Comparison of ENCODE assay signal across 8 cellular contexts in the genomic region with DNA sequence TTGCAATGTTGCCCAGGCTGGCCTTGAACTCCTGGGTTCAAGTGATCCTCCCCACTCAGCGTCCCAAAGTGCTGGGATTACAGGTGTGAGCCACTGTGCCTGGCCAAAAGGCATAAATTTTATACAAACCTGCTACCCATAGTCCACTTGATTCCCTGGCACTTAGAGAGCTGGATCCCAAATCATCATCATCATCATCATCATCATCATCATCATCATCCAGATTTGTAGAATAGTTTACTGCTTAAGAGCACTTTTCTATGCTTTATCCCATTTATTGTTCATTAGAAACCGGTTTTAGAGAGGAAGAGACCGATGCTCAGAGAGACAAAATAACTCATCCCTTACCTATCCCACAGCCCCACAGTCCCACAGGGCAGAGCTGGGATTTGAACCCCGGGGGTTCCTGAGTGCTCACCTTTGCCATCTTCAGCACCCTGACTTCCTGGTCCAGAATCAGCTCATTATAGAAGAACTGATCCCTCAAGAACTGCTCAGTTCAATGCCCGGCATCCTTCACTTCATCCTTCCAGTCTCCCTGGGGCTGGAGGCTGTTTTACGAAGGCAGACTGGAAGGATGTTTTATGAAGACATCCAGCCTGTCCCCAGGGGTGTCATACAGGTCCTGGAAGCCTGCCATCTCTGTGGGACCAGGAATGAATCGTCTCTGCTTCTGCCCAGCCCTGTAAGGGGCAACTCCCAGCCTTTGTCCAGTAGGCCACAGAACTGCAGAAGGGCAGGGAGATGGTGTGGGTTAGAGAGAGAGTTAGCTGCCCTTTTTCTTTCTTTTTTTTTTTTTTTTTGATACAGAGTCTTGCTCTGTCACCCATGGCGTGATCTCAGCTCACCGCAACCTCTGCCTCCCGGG. TPM values are rescaled to one million over a fixed set of nuclear protein-coding genes. Genes with fewer than 3 reads are reported as not detected.
DNase-seq lines count a peak whose midpoint lies in the region; ATAC-seq, FAIRE-seq and TF ChIP-seq lines count a peak whose summit lies in the region.

No MANE protein-coding gene starts in this region.

- no peak overlapping the region for H4K5ac ChIP-seq in H1 (ENCODE audit: insufficient read length, low read depth, low read length)

- no peak for FAIRE-seq in H1 (lab: Jason Lieb, UNC)

- peak overlapping the region; percentile 23 for H2BK12ac ChIP-seq in H1 (ENCODE audit: low read depth, low read length)

- no peaks in the 10 kb centered on the region for H3K36me3 Mint-ChIP-seq in activated CD4-positive, alpha-beta T cell treated with anti-CD3 and anti-CD28 coated beads, Interleukin-2, amount 10 ng/mL, durations not matched to agents 7 days and 5 days (ENCODE audit: low read depth)

- H3K27me3 ChIP-seq in H1 (replicated peaks in 1 of 4; ENCODE audit: control insufficient read depth in 3 of 4, extremely low read depth in 1 of 4, insufficient read depth in 3 of 4, low read length in 3 of 4) = no peaks in the 10 kb centered on the region
- no peaks in the 10 kb centered on the region for H3K27me3 ChIP-seq in SK-N-SH (ENCODE audit: insufficient read depth)

- no peak overlapping the region; the same call in 1 of the 2 replicates for H4K8ac ChIP-seq in H1 (ENCODE audit: extremely low read depth, insufficient read depth, low read length)

- POLR2A ChIA-PET in activated CD4-positive, alpha-beta T cell treated with anti-CD3 and anti-CD28 coated beads, Interleukin-2, amount 10 ng/mL, durations not matched to agents 7 days and 5 days (lab: Charles Lee) = interaction anchor here (1.0 kb wide), 1 partner anchor 20 kb away, joined by 4 read pairs; a partner anchor contains a TSS
- POLR2A ChIA-PET in H1 (lab: Charles Lee; ENCODE audit: partially characterized antibody) (interaction anchor here (0.7 kb wide), 1 partner anchor 828 kb away, joined by 3 read pairs; no protein-coding TSS in a partner anchor), SK-N-SH (lab: Yijun Ruan, JAX) (no interaction called here)

- H2BK20ac ChIP-seq in H1 (ENCODE audit: low read length) = no peak overlapping the region

- H3K27ac Mint-ChIP-seq in activated CD4-positive, alpha-beta T cell treated with anti-CD3 and anti-CD28 coated beads, Interleukin-2, amount 10 ng/mL, durations not matched to agents 7 days and 5 days = peak overlapping the region; percentile 99
- H3K27ac Mint-ChIP-seq in stimulated activated naive CD8-positive, alpha-beta T cell treated with anti-CD3 and anti-CD28 coated beads, Interleukin-15, amount 100 ng/mL, for 72 hours = peak overlapping the region; percentile 98

- H3K14ac ChIP-seq in H1 (ENCODE audit: insufficient read length) = no peak overlapping the region

- H3K23me2 ChIP-seq in H1 (ENCODE audit: low read depth, low read length) = no peaks in the 10 kb centered on the region; the same call in 1 of the 2 replicates

- H3K4me3 Mint-ChIP-seq in activated CD4-positive, alpha-beta T cell treated with anti-CD3 and anti-CD28 coated beads, Interleukin-2, amount 10 ng/mL, durations not matched to agents 7 days and 5 days = peak overlapping the region; percentile 78
- H3K4me3 Mint-ChIP-seq in stimulated activated naive CD8-positive, alpha-beta T cell treated with anti-CD3 and anti-CD28 coated beads, Interleukin-15, amount 100 ng/mL, for 72 hours = peak overlapping the region in 1 of 2 donors; percentile 13

- peaks cover 37% of the 10 kb centered on the region for H3K4me1 Mint-ChIP-seq in activated CD4-positive, alpha-beta T cell treated with anti-CD3 and anti-CD28 coated beads, Interleukin-2, amount 10 ng/mL, durations not matched to agents 7 days and 5 days
- peaks cover 13% of the 10 kb centered on the region for H3K4me1 Mint-ChIP-seq in stimulated activated naive CD8-positive, alpha-beta T cell treated with anti-CD3 and anti-CD28 coated beads, Interleukin-15, amount 100 ng/mL, for 72 hours

- DNase-seq in activated CD4-positive, alpha-beta T cell treated with anti-CD3 and anti-CD28 coated beads, Interleukin-2, amount 10 ng/mL, durations not matched to agents 7 days and 5 days = no peak
- no peak for DNase-seq in activated CD4-positive, alpha-beta T cell treated with anti-CD3 and anti-CD28 coated beads, Interleukin-2, amount 50 U/mL, for 1 hour
- DNase-seq in H1 (ENCODE audit: low read depth in 1 of 2, low spot score in 2 of 2) (no peak), SK-N-SH (no peak), germinal center (ENCODE audit: low spot score) (no peak)
- no peak for DNase-seq in stimulated activated naive CD8-positive, alpha-beta T cell treated with anti-CD3 and anti-CD28 coated beads, Interleukin-15, amount 100 ng/mL, for 72 hours
- no peak for DNase-seq in stimulated activated CD4-positive, alpha-beta T cell treated with anti-CD3 and anti-CD28 coated beads, Interleukin-2, amount 100 ng/mL, for 48 hours

- no peaks in the 10 kb centered on the region for H3F3A ChIP-seq in SK-N-SH (replicated peaks; ENCODE audit: insufficient read depth)

- no peak overlapping the region for H3K4me3 ChIP-seq in H1 (ENCODE audit: extremely low read depth in 1 of 4, insufficient read depth in 2 of 4, low read depth in 3 of 4, low read length in 4 of 4)
- no peak overlapping the region for H3K4me3 ChIP-seq in SK-N-SH (ENCODE audit: low read depth in 2 of 2, low read length in 1 of 2)

- no peak for TF ChIP-seq EP300 in H1 (IDR thresholded peaks at IDR 0.05; ENCODE audit: borderline replicate concordance in 1 of 2, low read depth in 2 of 2, low read length in 2 of 2)
- no peak for TF ChIP-seq EP300 in SK-N-SH (IDR thresholded peaks at IDR 0.05; ENCODE audit: borderline replicate concordance in 1 of 2, low read depth in 1 of 2, low read length in 1 of 2)

- H3K9me3 ChIP-seq in H1 (ENCODE audit: insufficient read depth in 2 of 2, low read depth in 1 of 2, low read length in 1 of 2) = no peaks in the 10 kb centered on the region
- no peaks in the 10 kb centered on the region for H3K9me3 ChIP-seq in SK-N-SH

- no peaks in the 10 kb centered on the region for H3K9me3 Mint-ChIP-seq in activated CD4-positive, alpha-beta T cell treated with anti-CD3 and anti-CD28 coated beads, Interleukin-2, amount 10 ng/mL, durations not matched to agents 7 days and 5 days
- no peaks in the 10 kb centered on the region for H3K9me3 Mint-ChIP-seq in stimulated activated naive CD8-positive, alpha-beta T cell treated with anti-CD3 and anti-CD28 coated beads, Interleukin-15, amount 100 ng/mL, for 72 hours

- H3K9ac ChIP-seq in H1 (replicated peaks in 1 of 4; ENCODE audit: extremely low read depth in 1 of 4, low read depth in 3 of 4, low read length in 3 of 4) (no peak overlapping the region), SK-N-SH (no peak overlapping the region)

- H3K56ac ChIP-seq in H1 (replicated peaks; ENCODE audit: insufficient read length, low read depth, low read length) = no peak overlapping the region

- CTCF ChIA-PET in activated CD4-positive, alpha-beta T cell treated with anti-CD3 and anti-CD28 coated beads, Interleukin-2, amount 10 ng/mL, durations not matched to agents 7 days and 5 days (lab: Charles Lee) = interaction anchor here (0.7 to 2.5 kb wide), 27 partner anchors 8 to 384 kb away, joined by 3 to 17 read pairs (median 4); a partner anchor contains a TSS
- CTCF ChIA-PET in H1 (lab: Charles Lee; ENCODE audit: partially characterized antibody) (interaction anchor here (0.8 to 4.1 kb wide), 33 partner anchors 8 to 296 kb away, joined by 3 to 26 read pairs (median 5); no protein-coding TSS in a partner anchor), SK-N-SH (lab: Yijun Ruan, JAX) (interaction anchor here (0.7 to 6.7 kb wide), 12 partner anchors 8 to 362 kb away, joined by 3 to 59 read pairs (median 3); no protein-coding TSS in a partner anchor)

- H3K36me3 ChIP-seq in H1 (ENCODE audit: control insufficient read depth in 2 of 4, insufficient read depth in 4 of 4, low read length in 3 of 4) = no peaks in the 10 kb centered on the region
- H3K36me3 ChIP-seq in SK-N-SH (replicated peaks in 1 of 2; ENCODE audit: control insufficient read depth in 1 of 2, insufficient read depth in 2 of 2, low read length in 1 of 2) = no peaks in the 10 kb centered on the region

- H3K4me2 ChIP-seq in H1 (ENCODE audit: insufficient read depth in 1 of 2, low read depth in 2 of 2, low read length in 2 of 2) (no peak overlapping the region), SK-N-SH (no peak overlapping the region)

- no peaks in the 10 kb centered on the region for H3K27me3 Mint-ChIP-seq in activated CD4-positive, alpha-beta T cell treated with anti-CD3 and anti-CD28 coated beads, Interleukin-2, amount 10 ng/mL, durations not matched to agents 7 days and 5 days
- H3K27me3 Mint-ChIP-seq in stimulated activated naive CD8-positive, alpha-beta T cell treated with anti-CD3 and anti-CD28 coated beads, Interleukin-15, amount 100 ng/mL, for 72 hours = no peaks in the 10 kb centered on the region

- H3K27ac ChIP-seq in H1 (ENCODE audit: low read depth, low read length) = no peak overlapping the region
- H3K27ac ChIP-seq in SK-N-SH (ENCODE audit: low read depth in 2 of 2, low read length in 1 of 2) = no peak overlapping the region

- peak overlapping the region; percentile 42 for H4K91ac ChIP-seq in H1 (replicated peaks; ENCODE audit: insufficient read length, low read length)

- ATAC-seq in HG03196 (IDR thresholded peaks at IDR 0.05; ENCODE audit: unreplicated experiment) = peak; percentile 22
- ATAC-seq in stimulated activated naive CD8-positive, alpha-beta T cell treated with anti-CD3 and anti-CD28 coated beads, Interleukin-15, amount 100 ng/mL, for 72 hours = no peak

- no peak overlapping the region for H2BK120ac ChIP-seq in H1 (replicated peaks; ENCODE audit: low read depth, low read length)

- H2AFZ ChIP-seq in H1 (ENCODE audit: low read length) (0 out of 2 replicates have a peak overlapping the region, but pooled peaks have one; percentile 98), SK-N-SH (ENCODE audit: low read depth) (no peak overlapping the region)

- no peaks in the 10 kb centered on the region for H3K79me1 ChIP-seq in H1 (ENCODE audit: low read depth, low read length)

- H3K9me2 ChIP-seq in SK-N-SH = no peaks in the 10 kb centered on the region

- no peak for TF ChIP-seq POLR2A in H1 (IDR thresholded peaks at IDR 0.05; ENCODE audit: control extremely low read depth in 1 of 2, low read depth in 2 of 2, low read length in 2 of 2)

- TF ChIP-seq CTCF in H1 (IDR thresholded peaks at IDR 0.05; ENCODE audit: control extremely low read depth in 1 of 3, insufficient read depth in 1 of 3, low read depth in 1 of 3, low read length in 3 of 3) = no peak
- no peak for TF ChIP-seq CTCF in SK-N-SH (IDR thresholded peaks at IDR 0.05)

- H3K18ac ChIP-seq in H1 (ENCODE audit: extremely low read depth, low read length) = no peak overlapping the region

- H3K4ac ChIP-seq in H1 (replicated peaks; ENCODE audit: insufficient read length, low read depth, low read length) = no peak overlapping the region

- 84% methylated on average over 8 of the region's 10 CpGs; no CpG with 5 or more reads in 1 of the 2 experiments for WGBS in H1 (ENCODE audit: extremely low coverage in 1 of 2, insufficient coverage in 1 of 2, insufficient read length in 1 of 2, insufficient replicate concordance in 2 of 2, low coverage in 1 of 2, low lambda C conversion rate in 2 of 2, missing lambda C conversion rate in 1 of 2), 2 experiments
- 80% methylated on average over 10 of the region's 10 CpGs for WGBS in SK-N-SH (ENCODE audit: low lambda C conversion rate)

- no peaks in the 10 kb centered on the region for H3K79me2 ChIP-seq in H1 (ENCODE audit: control insufficient read depth in 1 of 2, insufficient read depth in 2 of 2, low read length in 2 of 2)
- H3K79me2 ChIP-seq in SK-N-SH (ENCODE audit: insufficient read depth) = no peaks in the 10 kb centered on the region

- H2BK15ac ChIP-seq in H1 (ENCODE audit: low read length) = 0 out of 2 replicates have a peak overlapping the region, but pooled peaks have one; percentile 88

- peaks cover 0 to 3% (median 0%) of the 10 kb centered on the region in 4 experiments; a peak in 1 of 7 replicates for H3K4me1 ChIP-seq in H1 (replicated peaks in 1 of 4; ENCODE audit: control insufficient read depth in 3 of 4, insufficient read depth in 4 of 4, low read length in 3 of 4)
- peaks cover 0 to 2% of the 10 kb centered on the region in 2 experiments; a peak in 1 of 4 replicates for H3K4me1 ChIP-seq in SK-N-SH (ENCODE audit: control insufficient read depth in 1 of 2, insufficient read depth in 2 of 2, low read depth in 1 of 2, low read length in 1 of 2)

- no peak overlapping the region for H2BK5ac ChIP-seq in H1 (ENCODE audit: low read depth, low read length)

- TF ChIP-seq RAD21 in H1 (IDR thresholded peaks at IDR 0.05 in 1 of 2, conservative IDR thresholded peaks at IDR 0.05 in 1 of 2; ENCODE audit: low read depth in 2 of 2, low read length in 2 of 2) (no peak), SK-N-SH (IDR thresholded peaks at IDR 0.05; ENCODE audit: low read length) (no peak)

- no peak overlapping the region for H2AK5ac ChIP-seq in H1 (ENCODE audit: low read depth, low read length)

- no peak overlapping the region for H3K23ac ChIP-seq in H1 (ENCODE audit: insufficient read length)

- H4K20me1 ChIP-seq in H1 (replicated peaks in 1 of 2; ENCODE audit: control insufficient read depth in 1 of 2, insufficient read depth in 2 of 2, low read length in 2 of 2) (no peaks in the 10 kb centered on the region), SK-N-SH (ENCODE audit: insufficient read depth) (no peaks in the 10 kb centered on the region)

RNA-seq across cellular contexts. Expression of a gene that starts 20.2 kb away (rescaled TPM):
- total RNA-seq in activated CD4-positive, alpha-beta T cell treated with anti-CD3 and anti-CD28 coated beads, Interleukin-2, amount 10 ng/mL, durations not matched to agents 7 days and 5 days = 10 to 100 TPM; 28.5 to 34.2 TPM
- total RNA-seq in H1 (2021; fragmentation: NEBNext Ultra II Directional; extraction: Animal tissue kit (Norgen Biotek cat#: 25700)) = not detected in 2 replicates
- not detected in 2 replicates for polyA plus RNA-seq in H1 (2011; rRNA removed)
- polyA plus RNA-seq in H1 (2011; cell fraction: cytosol; rRNA removed) = not detected
- polyA plus RNA-seq in H1 (2011; cell fraction: nucleus; rRNA removed) = not detected
- polyA plus RNA-seq in H1 (2012, experiment 1 of 2) = not detected in 4 replicates
- not detected for polyA plus RNA-seq in H1 (2012, experiment 2 of 2)
- polyA plus RNA-seq in H1 (2013, experiment 1 of 2) = not detected
- polyA plus RNA-seq in H1 (2013, experiment 2 of 2) = not detected
- polyA minus RNA-seq in H1 (2011; rRNA and poly(A)+ RNA removed) = not detected in 2 replicates
- polyA minus RNA-seq in H1 (2011; cell fraction: cytosol; rRNA and poly(A)+ RNA removed) = not detected
- polyA minus RNA-seq in H1 (2011; cell fraction: nucleus; rRNA and poly(A)+ RNA removed) = not detected
- 0.37 and 0.41 TPM in 2 replicates for polyA plus RNA-seq in SK-N-SH (2012; rRNA removed)
- polyA plus RNA-seq in SK-N-SH (2012; cell fraction: cytosol; rRNA removed) = 0.27 and 0.39 TPM in 2 replicates
- 0.15 and 0.19 TPM in 2 replicates for polyA plus RNA-seq in SK-N-SH (2012; cell fraction: nucleus; rRNA removed)

RNA-seq across cellular contexts. Expression of a gene that starts 43.0 kb away (rescaled TPM):
- total RNA-seq in activated CD4-positive, alpha-beta T cell treated with anti-CD3 and anti-CD28 coated beads, Interleukin-2, amount 10 ng/mL, durations not matched to agents 7 days and 5 days = 10 to 100 TPM; 17.6 to 20.2 TPM
- 22.3 and 23.7 TPM in 2 replicates for total RNA-seq in H1 (2021; fragmentation: NEBNext Ultra II Directional; extraction: Animal tissue kit (Norgen Biotek cat#: 25700))
- 9.2 and 12.3 TPM in 2 replicates for polyA plus RNA-seq in H1 (2011; rRNA removed)
- polyA plus RNA-seq in H1 (2011; cell fraction: cytosol; rRNA removed) = 18.5 TPM
- 18.9 TPM for polyA plus RNA-seq in H1 (2011; cell fraction: nucleus; rRNA removed)
- polyA plus RNA-seq in H1 (2012, experiment 1 of 2) = 14.1 to 23.5 TPM (median 18.3 TPM) in 4 replicates
- polyA plus RNA-seq in H1 (2012, experiment 2 of 2) = 11.5 TPM
- polyA plus RNA-seq in H1 (2013, experiment 1 of 2) = 17.1 TPM
- polyA plus RNA-seq in H1 (2013, experiment 2 of 2) = 16.8 TPM
- 7.4 and 9.7 TPM in 2 replicates for polyA minus RNA-seq in H1 (2011; rRNA and poly(A)+ RNA removed)
- polyA minus RNA-seq in H1 (2011; cell fraction: cytosol; rRNA and poly(A)+ RNA removed) = 11.4 TPM
- polyA minus RNA-seq in H1 (2011; cell fraction: nucleus; rRNA and poly(A)+ RNA removed) = 11.0 TPM
- polyA plus RNA-seq in SK-N-SH (2012; rRNA removed) = 12.8 and 13.9 TPM in 2 replicates
- 10.4 and 12.0 TPM in 2 replicates for polyA plus RNA-seq in SK-N-SH (2012; cell fraction: cytosol; rRNA removed)
- 13.2 and 18.2 TPM in 2 replicates for polyA plus RNA-seq in SK-N-SH (2012; cell fraction: nucleus; rRNA removed)

Comparison
In these comparisons a context has a peak if more than half of its experiments do, and no peak if none do; other contexts are left out.
1. RNA of a gene that starts 20.2 kb away (total RNA-seq): 28.5 to 34.2 TPM in activated CD4-positive, alpha-beta T cell treated with anti-CD3 and anti-CD28 coated beads, Interleukin-2, amount 10 ng/mL, durations not matched to agents 7 days and 5 days; not detected in H1; every median in the first group is over 10 times any median in the second.